18 cellular contexts compared by ENCODE assay signal in the genomic region with DNA sequence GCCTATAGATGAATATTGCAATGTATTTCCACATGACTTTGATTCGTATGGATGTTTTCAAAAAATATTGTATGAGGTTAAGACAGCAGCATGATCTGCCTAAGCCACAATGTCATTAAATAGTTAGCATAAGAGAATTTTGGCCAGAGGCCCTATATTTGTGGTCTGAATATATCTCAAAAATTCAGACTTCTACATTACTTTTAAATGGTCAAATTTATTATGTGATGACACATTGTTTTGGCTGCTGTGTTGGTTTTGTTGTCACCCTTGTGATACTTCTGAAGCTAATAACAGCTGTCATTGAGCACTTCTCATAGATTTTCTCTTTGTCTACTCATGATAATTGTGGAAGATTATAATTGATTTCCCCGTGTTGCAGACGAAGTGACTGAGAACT.
DNase-seq lines count a peak whose midpoint lies in the region; ATAC-seq and TF ChIP-seq lines count a peak whose summit lies in the region.
"Had no signal": no experiment of that assay in that cellular context is flagged by ENCODE, and none has a peak within 500 bp of the region (broad histone marks: within the 10 kb centered on the region; RNA-seq: fewer than 3 reads in every experiment).

No MANE protein-coding gene starts in this region.

- peak; percentile 76 for ATAC-seq in SK-N-SH treated with all-trans-retinoic acid at 6 μM for 48 hours
- ATAC-seq in HG03342 (IDR thresholded peaks at IDR 0.05; ENCODE audit: unreplicated experiment): no peak
- ATAC-seq in GM18520 (IDR thresholded peaks at IDR 0.05; ENCODE audit: unreplicated experiment): no peak
- ATAC-seq: activated CD8-positive, alpha-beta memory T cell treated with anti-CD3 and anti-CD28 coated beads, Interleukin-2, amount 10 ng/mL, durations not matched to agents 7 days and 5 days; gastrocnemius medialis; GM23338; WTC11 had no signal

- no peak overlapping the region for H3K4me3 ChIP-seq in fibroblast of mammary gland (ENCODE audit: control insufficient read depth, low read depth, low read length)
- H3K4me3 ChIP-seq: cardiac muscle cell, gastrocnemius medialis, GM23338, suprapubic skin had no signal

- TF ChIP-seq CTCF in fibroblast of mammary gland (conservative IDR thresholded peaks at IDR 0.05; ENCODE audit: control insufficient read depth, insufficient read depth, low read depth, low read length): no peak

- peak; percentile 46 for DNase-seq in GM04504 (ENCODE audit: low read depth)
- DNase-seq in fibroblast of mammary gland (ENCODE audit: low read depth): peak; percentile 82
- peak; percentile 36 for DNase-seq in stromal cell of bone marrow (ENCODE audit: low read depth)
- no peak for DNase-seq in NCI-H526 treated with DMSO at 0.1 percent for 48 hours (lab: John Stamatoyannopoulos, UW)
- DNase-seq: activated CD8-positive, alpha-beta memory T cell treated with anti-CD3 and anti-CD28 coated beads, Interleukin-2, amount 10 ng/mL, durations not matched to agents 7 days and 5 days; activated gamma-delta T cell treated with Interleukin-2 at 50 U/mL for 16 hours; DMS79; effector CD8-positive, alpha-beta T cell; gastrocnemius medialis; NCI-H526; retina had no signal

TF ChIP-seq in SK-N-SH treated with all-trans-retinoic acid at 6 μM for 48 hours, 23 proteins besides CTCF, POLR2A, EP300 and RAD21:
- TF ChIP-seq, protein P1, sequence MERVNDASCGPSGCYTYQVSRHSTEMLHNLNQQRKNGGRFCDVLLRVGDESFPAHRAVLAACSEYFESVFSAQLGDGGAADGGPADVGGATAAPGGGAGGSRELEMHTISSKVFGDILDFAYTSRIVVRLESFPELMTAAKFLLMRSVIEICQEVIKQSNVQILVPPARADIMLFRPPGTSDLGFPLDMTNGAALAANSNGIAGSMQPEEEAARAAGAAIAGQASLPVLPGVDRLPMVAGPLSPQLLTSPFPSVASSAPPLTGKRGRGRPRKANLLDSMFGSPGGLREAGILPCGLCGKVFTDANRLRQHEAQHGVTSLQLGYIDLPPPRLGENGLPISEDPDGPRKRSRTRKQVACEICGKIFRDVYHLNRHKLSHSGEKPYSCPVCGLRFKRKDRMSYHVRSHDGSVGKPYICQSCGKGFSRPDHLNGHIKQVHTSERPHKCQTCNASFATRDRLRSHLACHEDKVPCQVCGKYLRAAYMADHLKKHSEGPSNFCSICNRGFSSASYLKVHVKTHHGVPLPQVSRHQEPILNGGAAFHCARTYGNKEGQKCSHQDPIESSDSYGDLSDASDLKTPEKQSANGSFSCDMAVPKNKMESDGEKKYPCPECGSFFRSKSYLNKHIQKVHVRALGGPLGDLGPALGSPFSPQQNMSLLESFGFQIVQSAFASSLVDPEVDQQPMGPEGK (CRISPR knock-in tag; IDR thresholded peaks at IDR 0.05; ENCODE audit: borderline replicate concordance): no peak
- TF ChIP-seq ZNF70 (CRISPR knock-in tag; IDR thresholded peaks at IDR 0.05) (no peak), ARNTL (CRISPR knock-in tag; IDR thresholded peaks at IDR 0.05; ENCODE audit: borderline replicate concordance, low read depth) (no peak), ISL1 (CRISPR knock-in tag; IDR thresholded peaks at IDR 0.05) (peak; percentile 62), OSR1 (CRISPR knock-in tag; IDR thresholded peaks at IDR 0.05) (no peak), BACH2 (CRISPR knock-in tag; IDR thresholded peaks at IDR 0.05; ENCODE audit: borderline replicate concordance) (no peak), SNAI2 (CRISPR knock-in tag; IDR thresholded peaks at IDR 0.05) (no peak), ZNF8 (CRISPR knock-in tag; IDR thresholded peaks at IDR 0.05) (no peak), TOX (CRISPR knock-in tag; IDR thresholded peaks at IDR 0.05; ENCODE audit: borderline replicate concordance) (peak; percentile 69; the same call in 1 of the 2 replicates), ZNF565 (CRISPR knock-in tag; conservative IDR thresholded peaks at IDR 0.05; ENCODE audit: low read depth) (no peak), ZFP30 (CRISPR knock-in tag; IDR thresholded peaks at IDR 0.05) (no peak)
- TF ChIP-seq, protein P2, sequence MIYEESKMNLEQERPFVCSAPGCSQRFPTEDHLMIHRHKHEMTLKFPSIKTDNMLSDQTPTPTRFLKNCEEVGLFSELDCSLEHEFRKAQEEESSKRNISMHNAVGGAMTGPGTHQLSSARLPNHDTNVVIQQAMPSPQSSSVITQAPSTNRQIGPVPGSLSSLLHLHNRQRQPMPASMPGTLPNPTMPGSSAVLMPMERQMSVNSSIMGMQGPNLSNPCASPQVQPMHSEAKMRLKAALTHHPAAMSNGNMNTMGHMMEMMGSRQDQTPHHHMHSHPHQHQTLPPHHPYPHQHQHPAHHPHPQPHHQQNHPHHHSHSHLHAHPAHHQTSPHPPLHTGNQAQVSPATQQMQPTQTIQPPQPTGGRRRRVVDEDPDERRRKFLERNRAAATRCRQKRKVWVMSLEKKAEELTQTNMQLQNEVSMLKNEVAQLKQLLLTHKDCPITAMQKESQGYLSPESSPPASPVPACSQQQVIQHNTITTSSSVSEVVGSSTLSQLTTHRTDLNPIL (CRISPR knock-in tag; IDR thresholded peaks at IDR 0.05; ENCODE audit: low read depth): no peak
- TF ChIP-seq, protein P3, sequence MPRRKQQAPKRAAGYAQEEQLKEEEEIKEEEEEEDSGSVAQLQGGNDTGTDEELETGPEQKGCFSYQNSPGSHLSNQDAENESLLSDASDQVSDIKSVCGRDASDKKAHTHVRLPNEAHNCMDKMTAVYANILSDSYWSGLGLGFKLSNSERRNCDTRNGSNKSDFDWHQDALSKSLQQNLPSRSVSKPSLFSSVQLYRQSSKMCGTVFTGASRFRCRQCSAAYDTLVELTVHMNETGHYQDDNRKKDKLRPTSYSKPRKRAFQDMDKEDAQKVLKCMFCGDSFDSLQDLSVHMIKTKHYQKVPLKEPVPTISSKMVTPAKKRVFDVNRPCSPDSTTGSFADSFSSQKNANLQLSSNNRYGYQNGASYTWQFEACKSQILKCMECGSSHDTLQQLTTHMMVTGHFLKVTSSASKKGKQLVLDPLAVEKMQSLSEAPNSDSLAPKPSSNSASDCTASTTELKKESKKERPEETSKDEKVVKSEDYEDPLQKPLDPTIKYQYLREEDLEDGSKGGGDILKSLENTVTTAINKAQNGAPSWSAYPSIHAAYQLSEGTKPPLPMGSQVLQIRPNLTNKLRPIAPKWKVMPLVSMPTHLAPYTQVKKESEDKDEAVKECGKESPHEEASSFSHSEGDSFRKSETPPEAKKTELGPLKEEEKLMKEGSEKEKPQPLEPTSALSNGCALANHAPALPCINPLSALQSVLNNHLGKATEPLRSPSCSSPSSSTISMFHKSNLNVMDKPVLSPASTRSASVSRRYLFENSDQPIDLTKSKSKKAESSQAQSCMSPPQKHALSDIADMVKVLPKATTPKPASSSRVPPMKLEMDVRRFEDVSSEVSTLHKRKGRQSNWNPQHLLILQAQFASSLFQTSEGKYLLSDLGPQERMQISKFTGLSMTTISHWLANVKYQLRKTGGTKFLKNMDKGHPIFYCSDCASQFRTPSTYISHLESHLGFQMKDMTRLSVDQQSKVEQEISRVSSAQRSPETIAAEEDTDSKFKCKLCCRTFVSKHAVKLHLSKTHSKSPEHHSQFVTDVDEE (CRISPR knock-in tag; IDR thresholded peaks at IDR 0.05): no peak
- TF ChIP-seq, protein P4, sequence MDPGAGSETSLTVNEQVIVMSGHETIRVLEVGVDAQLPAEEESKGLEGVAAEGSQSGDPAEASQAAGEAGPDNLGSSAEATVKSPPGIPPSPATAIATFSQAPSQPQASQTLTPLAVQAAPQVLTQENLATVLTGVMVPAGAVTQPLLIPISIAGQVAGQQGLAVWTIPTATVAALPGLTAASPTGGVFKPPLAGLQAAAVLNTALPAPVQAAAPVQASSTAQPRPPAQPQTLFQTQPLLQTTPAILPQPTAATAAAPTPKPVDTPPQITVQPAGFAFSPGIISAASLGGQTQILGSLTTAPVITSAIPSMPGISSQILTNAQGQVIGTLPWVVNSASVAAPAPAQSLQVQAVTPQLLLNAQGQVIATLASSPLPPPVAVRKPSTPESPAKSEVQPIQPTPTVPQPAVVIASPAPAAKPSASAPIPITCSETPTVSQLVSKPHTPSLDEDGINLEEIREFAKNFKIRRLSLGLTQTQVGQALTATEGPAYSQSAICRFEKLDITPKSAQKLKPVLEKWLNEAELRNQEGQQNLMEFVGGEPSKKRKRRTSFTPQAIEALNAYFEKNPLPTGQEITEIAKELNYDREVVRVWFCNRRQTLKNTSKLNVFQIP (CRISPR knock-in tag; IDR thresholded peaks at IDR 0.05; ENCODE audit: borderline replicate concordance, low read depth): no peak
